Comparison of ENCODE assay signal across 13 cellular contexts in genomic region chr2:106189325-106189724, GRCh38. TPM values are rescaled to one million over a fixed set of nuclear protein-coding genes. Genes with fewer than 3 reads are reported as not detected.
A peak's percentile ranks its signal among the peaks of the same experiment; 100 is the strongest.
DNase-seq lines count a peak whose midpoint lies in the region; ATAC-seq and TF ChIP-seq lines count a peak whose summit lies in the region.
"Had no signal": no experiment of that assay in that cellular context is flagged by ENCODE, and none has a peak within 500 bp of the region (broad histone marks: within the 10 kb centered on the region; RNA-seq: fewer than 3 reads in every experiment).

No MANE protein-coding gene starts in this region.

- H3K27me3 Mint-ChIP-seq in activated naive CD4-positive, alpha-beta T cell treated with anti-CD3 and anti-CD28 coated beads, Interleukin-2, amount 50 U/mL, for 24 hours, result no peaks in the 10 kb centered on the region
- peaks cover 1% of the 10 kb centered on the region for H3K27me3 Mint-ChIP-seq in activated naive CD4-positive, alpha-beta T cell treated with anti-CD3 and anti-CD28 coated beads, Interleukin-2, amount 10 ng/mL, durations not matched to agents 7 days and 5 days
- no peaks in the 10 kb centered on the region for H3K27me3 Mint-ChIP-seq in central memory CD8-positive, alpha-beta T cell
- H3K27me3 Mint-ChIP-seq in stimulated activated naive B cell treated with anti-CD40 and anti-IgM and Interleukin-4, amounts not matched to agents 10 μg/mL and 1 μg/mL and 100 μg/mL, for 72 hours, result no peaks in the 10 kb centered on the region

- H2AFZ ChIP-seq in Loucy (ENCODE audit: low read length) (no peak overlapping the region), smooth muscle cell (ENCODE audit: low read depth) (no peak overlapping the region)

- peak overlapping the region; percentile 27 for H3K4me3 Mint-ChIP-seq in activated naive CD4-positive, alpha-beta T cell treated with anti-CD3 and anti-CD28 coated beads, Interleukin-2, amount 50 U/mL, for 24 hours
- H3K4me3 Mint-ChIP-seq in activated naive CD4-positive, alpha-beta T cell treated with anti-CD3 and anti-CD28 coated beads, Interleukin-2, amount 10 ng/mL, durations not matched to agents 7 days and 5 days, result no peak overlapping the region
- H3K4me3 Mint-ChIP-seq in central memory CD8-positive, alpha-beta T cell, result no peak overlapping the region
- peak overlapping the region; percentile 51 to 54 for H3K4me3 Mint-ChIP-seq in stimulated activated naive B cell treated with anti-CD40 and anti-IgM and Interleukin-4, amounts not matched to agents 10 μg/mL and 1 μg/mL and 100 μg/mL, for 72 hours

- H3K79me2 ChIP-seq in Loucy (ENCODE audit: insufficient read depth, low read length) (peaks cover 90% of the 10 kb centered on the region), smooth muscle cell (ENCODE audit: low read depth) (peaks cover 73% of the 10 kb centered on the region)

- no peak for DNase-seq in activated naive CD4-positive, alpha-beta T cell treated with anti-CD3 and anti-CD28 coated beads, Interleukin-2, amount 10 ng/mL, durations not matched to agents 7 days and 5 days
- DNase-seq in central memory CD8-positive, alpha-beta T cell (ENCODE audit: low spot score in 2 of 2), result no peak
- no peak for DNase-seq in stimulated activated naive B cell treated with anti-CD40 and anti-IgM and Interleukin-4, amounts not matched to agents 10 μg/mL and 1 μg/mL and 100 μg/mL, for 72 hours
- DNase-seq in NCI-H510A treated with DMSO at 0.1 percent for 48 hours (lab: John Stamatoyannopoulos, UW), result no peak
- no peak for DNase-seq in smooth muscle cell (lab: John Stamatoyannopoulos, UW; ENCODE audit: unreplicated experiment)
- no peak for DNase-seq in OCI-M1 (lab: John Stamatoyannopoulos, UW)
- DNase-seq: activated effector memory CD4-positive, alpha-beta T cell treated with anti-CD3 and anti-CD28 coated beads, Interleukin-2, amount 50 U/mL, for 16 hours; H7; mucosa of descending colon had no signal

- no peak overlapping the region for H3K27ac ChIP-seq in smooth muscle cell (ENCODE audit: low read depth)
- H3K27ac ChIP-seq: esophagus muscularis mucosa had no signal

- 97% methylated on average over 6 of the region's 6 CpGs for WGBS in smooth muscle cell (ENCODE audit: low lambda C conversion rate)

- no peaks in the 10 kb centered on the region for H3K9me3 Mint-ChIP-seq in activated naive CD4-positive, alpha-beta T cell treated with anti-CD3 and anti-CD28 coated beads, Interleukin-2, amount 50 U/mL, for 24 hours
- H3K9me3 Mint-ChIP-seq in activated naive CD4-positive, alpha-beta T cell treated with anti-CD3 and anti-CD28 coated beads, Interleukin-2, amount 10 ng/mL, durations not matched to agents 7 days and 5 days, result no peaks in the 10 kb centered on the region
- H3K9me3 Mint-ChIP-seq in central memory CD8-positive, alpha-beta T cell, result no peaks in the 10 kb centered on the region
- no peaks in the 10 kb centered on the region for H3K9me3 Mint-ChIP-seq in stimulated activated naive B cell treated with anti-CD40 and anti-IgM and Interleukin-4, amounts not matched to agents 10 μg/mL and 1 μg/mL and 100 μg/mL, for 72 hours

- TF ChIP-seq CTCF in Loucy (conservative IDR thresholded peaks at IDR 0.05; ENCODE audit: low read length), result no peak
- no peak for TF ChIP-seq CTCF in smooth muscle cell (IDR thresholded peaks at IDR 0.05; ENCODE audit: borderline replicate concordance, insufficient read depth, poor library complexity, severe bottlenecking)

- H3K36me3 Mint-ChIP-seq in activated naive CD4-positive, alpha-beta T cell treated with anti-CD3 and anti-CD28 coated beads, Interleukin-2, amount 50 U/mL, for 24 hours, result peaks cover 10% of the 10 kb centered on the region
- H3K36me3 Mint-ChIP-seq in activated naive CD4-positive, alpha-beta T cell treated with anti-CD3 and anti-CD28 coated beads, Interleukin-2, amount 10 ng/mL, durations not matched to agents 7 days and 5 days, result peaks cover 44% of the 10 kb centered on the region
- peaks cover 9% of the 10 kb centered on the region for H3K36me3 Mint-ChIP-seq in central memory CD8-positive, alpha-beta T cell (ENCODE audit: insufficient read depth)
- H3K36me3 Mint-ChIP-seq in stimulated activated naive B cell treated with anti-CD40 and anti-IgM and Interleukin-4, amounts not matched to agents 10 μg/mL and 1 μg/mL and 100 μg/mL, for 72 hours, result peaks cover 28 to 37% of the 10 kb centered on the region in 2 donors

- peak overlapping the region; percentile 93 for H3K4me2 ChIP-seq in Loucy (ENCODE audit: low read depth, low read length, poor library complexity, severe bottlenecking)
- H3K4me2 ChIP-seq in smooth muscle cell, result no peak overlapping the region

- ATAC-seq in central memory CD8-positive, alpha-beta T cell (replicated peaks; ENCODE audit: extremely low read depth, poor library complexity, severe bottlenecking), result no peak
- ATAC-seq in stimulated activated naive B cell treated with anti-CD40 and anti-IgM and Interleukin-4, amounts not matched to agents 10 μg/mL and 1 μg/mL and 100 μg/mL, for 72 hours (replicated peaks), result peak in 1 of 2 donors; percentile 15
- ATAC-seq: K562, mucosa of descending colon had no signal

- H3K27ac Mint-ChIP-seq in activated naive CD4-positive, alpha-beta T cell treated with anti-CD3 and anti-CD28 coated beads, Interleukin-2, amount 50 U/mL, for 24 hours, result peak overlapping the region; percentile 20
- H3K27ac Mint-ChIP-seq in activated naive CD4-positive, alpha-beta T cell treated with anti-CD3 and anti-CD28 coated beads, Interleukin-2, amount 10 ng/mL, durations not matched to agents 7 days and 5 days, result no peak overlapping the region
- peak overlapping the region; percentile 50 for H3K27ac Mint-ChIP-seq in central memory CD8-positive, alpha-beta T cell (ENCODE audit: low read depth)
- H3K27ac Mint-ChIP-seq in stimulated activated naive B cell treated with anti-CD40 and anti-IgM and Interleukin-4, amounts not matched to agents 10 μg/mL and 1 μg/mL and 100 μg/mL, for 72 hours, result peak overlapping the region; percentile 72

- H3K9ac ChIP-seq in Loucy (ENCODE audit: low read depth, low read length, poor library complexity, severe bottlenecking) (peak overlapping the region; percentile 35), smooth muscle cell (ENCODE audit: low read depth) (no peak overlapping the region)

- H4K20me1 ChIP-seq in Loucy (ENCODE audit: insufficient read depth, low read length, poor library complexity, severe bottlenecking), result peaks cover 50% of the 10 kb centered on the region
- H4K20me1 ChIP-seq in smooth muscle cell (ENCODE audit: low read depth), result peaks cover 46% of the 10 kb centered on the region

- H3K27me3 ChIP-seq in Loucy (ENCODE audit: insufficient read depth, low read length, poor library complexity, severe bottlenecking), result no peaks in the 10 kb centered on the region
- no peaks in the 10 kb centered on the region for H3K27me3 ChIP-seq in smooth muscle cell (ENCODE audit: low read depth)
- H3K27me3 ChIP-seq: esophagus muscularis mucosa had no signal

- H3K4me3 ChIP-seq in Loucy (ENCODE audit: low read length, poor library complexity, severe bottlenecking) (peak overlapping the region; percentile 36), smooth muscle cell (no peak overlapping the region)
- H3K4me3 ChIP-seq: esophagus muscularis mucosa, K562, mucosa of descending colon had no signal

- CTCF ChIA-PET in activated naive CD4-positive, alpha-beta T cell treated with anti-CD3 and anti-CD28 coated beads, Interleukin-2, amount 10 ng/mL, durations not matched to agents 7 days and 5 days (lab: Charles Lee), result no interaction called here

- H3F3A ChIP-seq in Loucy (ENCODE audit: low read depth), result no peaks in the 10 kb centered on the region
- H3F3A ChIP-seq in smooth muscle cell (ENCODE audit: low read depth), result no peaks in the 10 kb centered on the region

- H3K9me2 ChIP-seq in Loucy (replicated peaks; ENCODE audit: low read depth, low read length), result no peaks in the 10 kb centered on the region

- peaks cover 72% of the 10 kb centered on the region for H3K4me1 ChIP-seq in Loucy (ENCODE audit: insufficient read depth, low read length, poor library complexity, severe bottlenecking)
- peaks cover 6% of the 10 kb centered on the region for H3K4me1 ChIP-seq in smooth muscle cell (ENCODE audit: low read depth)

- H3K4me1 Mint-ChIP-seq in activated naive CD4-positive, alpha-beta T cell treated with anti-CD3 and anti-CD28 coated beads, Interleukin-2, amount 50 U/mL, for 24 hours, result peaks cover 81% of the 10 kb centered on the region
- H3K4me1 Mint-ChIP-seq in activated naive CD4-positive, alpha-beta T cell treated with anti-CD3 and anti-CD28 coated beads, Interleukin-2, amount 10 ng/mL, durations not matched to agents 7 days and 5 days, result peaks cover 76% of the 10 kb centered on the region
- H3K4me1 Mint-ChIP-seq in central memory CD8-positive, alpha-beta T cell, result peaks cover 66% of the 10 kb centered on the region
- H3K4me1 Mint-ChIP-seq in stimulated activated naive B cell treated with anti-CD40 and anti-IgM and Interleukin-4, amounts not matched to agents 10 μg/mL and 1 μg/mL and 100 μg/mL, for 72 hours, result peaks cover 49 to 78% of the 10 kb centered on the region in 2 donors

- H3K9me3 ChIP-seq in Loucy (ENCODE audit: insufficient read depth, low read depth, low read length) (no peaks in the 10 kb centered on the region), smooth muscle cell (replicated peaks; ENCODE audit: low read depth) (no peaks in the 10 kb centered on the region)
- H3K9me3 ChIP-seq: esophagus muscularis mucosa, mucosa of descending colon had no signal

- H3K36me3 ChIP-seq in Loucy (ENCODE audit: insufficient read depth, low read length) (no peaks in the 10 kb centered on the region), smooth muscle cell (ENCODE audit: low read depth) (no peaks in the 10 kb centered on the region)
- H3K36me3 ChIP-seq: esophagus muscularis mucosa had no signal

RNA-seq across cellular contexts. Expression of gene UXS1, which starts 4.8 kb away (rescaled TPM):
- 20.6 and 22.2 TPM in 2 replicates for total RNA-seq in smooth muscle cell
- polyA plus RNA-seq in smooth muscle cell, result 33.5 and 40.1 TPM in 2 replicates

Comparison
In these comparisons a context has a peak if more than half of its experiments do, and no peak if none do; other contexts are left out.
1. H3K4me3 Mint-ChIP-seq: peak in activated naive CD4-positive, alpha-beta T cell treated with anti-CD3 and anti-CD28 coated beads, Interleukin-2, amount 50 U/mL, for 24 hours (single experiment) and stimulated activated naive B cell treated with anti-CD40 and anti-IgM and Interleukin-4, amounts not matched to agents 10 μg/mL and 1 μg/mL and 100 μg/mL, for 72 hours (2 of 2); none in activated naive CD4-positive, alpha-beta T cell treated with anti-CD3 and anti-CD28 coated beads, Interleukin-2, amount 10 ng/mL, durations not matched to agents 7 days and 5 days (single experiment) and central memory CD8-positive, alpha-beta T cell (single experiment).